ENCODE assay signal across 11 cellular contexts in the genomic region with DNA sequence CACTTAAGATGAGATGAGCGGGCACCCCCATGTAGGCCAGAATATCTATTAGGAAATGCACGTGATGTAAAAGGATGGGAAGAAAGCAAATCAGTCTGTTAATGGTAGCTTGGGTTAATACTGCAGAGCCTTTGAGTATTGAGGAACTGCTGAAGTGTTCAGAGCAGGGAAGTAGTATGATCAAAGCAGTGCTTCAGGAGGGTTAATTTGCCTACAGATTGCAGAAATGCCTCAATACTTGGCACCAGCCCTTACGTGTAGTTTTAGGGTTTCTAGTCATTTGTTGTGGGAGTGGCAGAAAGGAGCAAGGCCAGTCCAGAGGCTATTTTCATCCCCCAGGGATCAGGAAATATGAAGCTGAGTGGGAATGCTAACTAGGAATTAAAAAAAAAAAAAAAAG. TPM values are rescaled to one million over a fixed set of nuclear protein-coding genes. Genes with fewer than 3 reads are reported as not detected.
DNase-seq lines count a peak whose midpoint lies in the region; ATAC-seq and TF ChIP-seq lines count a peak whose summit lies in the region.
"Had no signal": no experiment of that assay in that cellular context is flagged by ENCODE, and none has a peak within 500 bp of the region (broad histone marks: within the 10 kb centered on the region; RNA-seq: fewer than 3 reads in every experiment).

No MANE protein-coding gene starts in this region.

- TF ChIP-seq CTCF in PC-9 (conservative IDR thresholded peaks at IDR 0.05): no peak

- H3K9me2 ChIP-seq in PC-9 (ENCODE audit: insufficient read depth): no peaks in the 10 kb centered on the region

- H3K4me3 ChIP-seq in PC-9 (no peak overlapping the region), MG63 (no peak overlapping the region)
- H3K4me3 ChIP-seq: heart right ventricle had no signal

- H3K9me3 ChIP-seq in PC-9 (ENCODE audit: insufficient read depth, low read depth) (no peaks in the 10 kb centered on the region), MG63 (no peaks in the 10 kb centered on the region)
- H3K9me3 ChIP-seq: heart right ventricle had no signal

- peaks cover 66% of the 10 kb centered on the region for H4K20me1 ChIP-seq in PC-9 (ENCODE audit: insufficient read depth)

- H3K36me3 ChIP-seq in PC-9 (ENCODE audit: low read depth): peaks cover 10% of the 10 kb centered on the region; the same call in 1 of the 2 replicates
- H3K36me3 ChIP-seq in MG63: peaks cover 41% of the 10 kb centered on the region

- no peaks in the 10 kb centered on the region for H3K4me1 ChIP-seq in PC-9 (replicated peaks; ENCODE audit: insufficient read depth)

- peaks cover 84% of the 10 kb centered on the region for H3K79me2 ChIP-seq in PC-9 (ENCODE audit: low read depth)

- H3F3A ChIP-seq in PC-9 (ENCODE audit: insufficient read depth, low read depth): peaks cover 11% of the 10 kb centered on the region; the same call in 1 of the 2 replicates

- no peaks in the 10 kb centered on the region for H3K27me3 ChIP-seq in PC-9 (ENCODE audit: insufficient read depth, low read depth)
- H3K27me3 ChIP-seq in MG63: no peaks in the 10 kb centered on the region
- H3K27me3 ChIP-seq: heart right ventricle had no signal

- H3K4me2 ChIP-seq in PC-9: no peak overlapping the region

- no TSS peak for BruUV-seq in PC-9 (replicated peaks; lab: Mats Ljungman, UMichigan)

- DNase-seq in left lobe of liver (ENCODE audit: low spot score): no peak
- no peak for DNase-seq in PC-9
- DNase-seq in LoVo (ENCODE audit: low spot score): no peak
- DNase-seq in MG63: no peak
- DNase-seq in NCI-H226: no peak
- DNase-seq: activated CD4-positive, alpha-beta T cell treated with anti-CD3 and anti-CD28 coated beads for 1 hour; heart right ventricle had no signal

- intact Hi-C loops in PC-9 (cut with micrococcal nuclease; ENCODE audit: unreplicated experiment): no loop called here

- ATAC-seq in GM18511 (IDR thresholded peaks at IDR 0.05; ENCODE audit: unreplicated experiment): peak; percentile 82
- ATAC-seq in GM21576 (IDR thresholded peaks at IDR 0.05; ENCODE audit: unreplicated experiment): peak; percentile 83
- peak; percentile 59 for ATAC-seq in HG03571 (IDR thresholded peaks at IDR 0.05; ENCODE audit: unreplicated experiment)
- ATAC-seq in left lobe of liver: peak; percentile 31
- ATAC-seq: HCT116 had no signal

- POLR2A ChIA-PET in PC-9 (lab: Charles Lee; ENCODE audit: unreplicated experiment): no interaction called here

- CTCF ChIA-PET in PC-9 (lab: Charles Lee): no interaction called here

- no peak overlapping the region for H3K27ac ChIP-seq in PC-9
- H3K27ac ChIP-seq: heart right ventricle had no signal

- H2AFZ ChIP-seq in PC-9: no peak overlapping the region

RNA-seq across cellular contexts. Expression of gene ZFX, which starts 19.7 kb away (rescaled TPM):
- total RNA-seq in left lobe of liver (12.5 TPM), PC-9 (2021) (39.1 and 39.6 TPM in 2 replicates)
- total RNA-seq in MG63 (2014; rRNA removed; shearing (Covaris generic); ENCODE audit: low replicate concordance): 5.9 and 9.5 TPM in 2 replicates

Comparison
In these comparisons a context has a peak if more than half of its experiments do, and no peak if none do; other contexts are left out.
1. ATAC-seq: peak in every context shown above with its lines; median percentile 83 in GM21576; 82 in GM18511; 59 in HG03571; 31 in left lobe of liver.